In the genomic region with DNA sequence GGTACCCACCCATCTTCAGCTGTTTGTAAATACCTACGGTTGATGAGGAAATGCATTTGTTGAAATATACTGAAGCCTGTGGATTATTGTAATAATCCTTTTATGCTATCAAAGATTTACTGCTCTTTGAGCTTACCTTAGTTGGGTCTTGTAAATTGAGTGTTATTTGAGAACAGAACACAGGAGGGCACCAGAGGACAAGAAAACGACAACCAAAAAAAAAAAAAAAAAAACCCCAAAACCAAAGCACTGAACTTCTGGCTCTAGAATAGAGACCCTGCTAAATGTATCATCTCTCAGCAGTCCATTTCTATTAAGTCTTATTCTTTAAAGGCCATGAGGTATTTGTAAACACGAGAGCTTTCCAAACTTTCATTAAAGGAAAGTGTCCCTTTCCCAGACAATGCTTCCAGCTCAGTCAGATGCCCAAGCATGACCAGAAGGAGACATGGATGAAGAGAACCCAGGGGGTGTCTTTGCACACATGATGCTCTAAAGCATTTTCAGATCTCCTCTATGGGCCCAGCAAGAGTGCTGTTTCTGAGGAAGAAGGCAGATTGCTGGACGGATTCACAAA, we compare ENCODE assay signal across 8 cellular contexts.
A peak's percentile ranks its signal among the peaks of the same experiment; 100 is the strongest.
DNase-seq lines count a peak whose midpoint lies in the region; ATAC-seq and TF ChIP-seq lines count a peak whose summit lies in the region.

No MANE protein-coding gene starts in this region.

- WGBS in esophagus muscularis mucosa, result 21% methylated on average over 4 of the region's 4 CpGs

- H3K36me3 ChIP-seq in left ventricle myocardium inferior (no peaks in the 10 kb centered on the region), esophagus muscularis mucosa (no peaks in the 10 kb centered on the region)

- H3K4me1 ChIP-seq in left ventricle myocardium inferior, result no peaks in the 10 kb centered on the region
- H3K4me1 ChIP-seq in esophagus muscularis mucosa, result no peaks in the 10 kb centered on the region

- TF ChIP-seq POLR2A in esophagus muscularis mucosa (IDR thresholded peaks at IDR 0.05; ENCODE audit: low read depth), result no peak

- peaks cover 46% of the 10 kb centered on the region for H3K27me3 ChIP-seq in left ventricle myocardium inferior (ENCODE audit: low read depth)
- no peaks in the 10 kb centered on the region for H3K27me3 ChIP-seq in esophagus muscularis mucosa

- no peak for ATAC-seq in HG02973 (IDR thresholded peaks at IDR 0.05; ENCODE audit: unreplicated experiment)
- ATAC-seq in GM18870 (IDR thresholded peaks at IDR 0.05; ENCODE audit: unreplicated experiment), result no peak

- DNase-seq in left ventricle myocardium inferior (no peak), cardiac septum (ENCODE audit: low spot score) (no peak), NCI-H460 (ENCODE audit: extremely low read depth, low read depth) (peak; percentile 38), esophagus muscularis mucosa (ENCODE audit: extremely low spot score) (no peak), stromal cell of bone marrow (ENCODE audit: low read depth) (peak; percentile 3), GM19238 (ENCODE audit: insufficient read length, low spot score) (no peak)

- TF ChIP-seq CTCF in left ventricle myocardium inferior (IDR thresholded peaks at IDR 0.05; ENCODE audit: borderline replicate concordance) (peak; percentile 49), esophagus muscularis mucosa (IDR thresholded peaks at IDR 0.05) (peak; percentile 38 to 51 (median 40))

- H3K27ac ChIP-seq in left ventricle myocardium inferior (replicated peaks) (no peak overlapping the region), esophagus muscularis mucosa (replicated peaks in 1 of 4) (no peak overlapping the region)

- no peak overlapping the region for H3K4me3 ChIP-seq in left ventricle myocardium inferior
- H3K4me3 ChIP-seq in esophagus muscularis mucosa, result no peak overlapping the region

- TF ChIP-seq EP300 in esophagus muscularis mucosa (IDR thresholded peaks at IDR 0.05), result no peak

- intact Hi-C loops in left ventricle myocardium inferior (cut with micrococcal nuclease), result no loop called here
- intact Hi-C loops in cardiac septum (cut with DNase I), result no loop called here
- intact Hi-C loops in esophagus muscularis mucosa (cut with DNase I), result loop anchor here (10.0 kb wide), 1 partner anchor 1121 kb away; no protein-coding TSS in a partner anchor

- peaks cover 4% of the 10 kb centered on the region for H3K9me3 ChIP-seq in left ventricle myocardium inferior (replicated peaks)
- no peaks in the 10 kb centered on the region for H3K9me3 ChIP-seq in esophagus muscularis mucosa

Comparison
In these comparisons a context has a peak if more than half of its experiments do, and no peak if none do; other contexts are left out.
1. DNase-seq: peak in NCI-H460 (single experiment) and stromal cell of bone marrow (single experiment); none in left ventricle myocardium inferior (single experiment), cardiac septum (single experiment), esophagus muscularis mucosa (single experiment) and GM19238 (single experiment).